ENCODE assay signal across 1 cellular context in the genomic region with DNA sequence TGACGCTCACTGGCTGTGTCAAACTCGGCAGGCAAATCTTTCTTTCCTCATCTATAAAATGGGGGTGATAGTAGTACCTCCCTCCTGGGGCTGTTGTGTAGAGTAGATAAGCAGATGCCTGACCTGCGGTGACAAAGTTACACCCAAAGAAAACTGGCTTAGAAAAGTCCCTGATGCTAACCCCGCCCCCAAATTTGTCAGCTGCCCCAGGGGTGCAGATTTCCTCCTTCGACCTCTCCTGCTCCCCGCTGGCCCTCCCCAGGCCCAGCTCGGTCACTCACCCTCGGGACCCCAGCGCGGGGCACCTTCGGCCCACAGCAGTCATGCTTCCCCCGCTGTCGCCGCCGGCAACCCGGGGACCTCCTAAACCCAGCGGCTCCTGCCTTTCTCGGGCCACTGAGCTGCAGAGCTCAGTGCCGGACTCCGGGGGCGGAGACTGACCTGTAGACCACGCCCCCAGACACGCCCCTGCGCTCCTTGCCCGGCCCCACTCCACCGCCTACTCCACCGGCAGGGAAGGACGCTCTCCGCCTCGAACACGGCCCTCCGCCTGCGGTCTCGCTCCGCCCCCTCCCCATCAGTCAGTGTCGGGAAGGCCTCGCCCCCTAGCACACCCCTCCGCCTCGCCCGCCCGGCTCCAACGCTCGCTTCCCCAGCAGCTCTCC.
A peak's percentile ranks its signal among the peaks of the same experiment; 100 is the strongest.
TF ChIP-seq lines count a peak whose summit lies in the region.

No MANE protein-coding gene starts in this region.

TF ChIP-seq in A549, 52 proteins besides CTCF, POLR2A, EP300 and RAD21:
- TF ChIP-seq, protein P1, sequence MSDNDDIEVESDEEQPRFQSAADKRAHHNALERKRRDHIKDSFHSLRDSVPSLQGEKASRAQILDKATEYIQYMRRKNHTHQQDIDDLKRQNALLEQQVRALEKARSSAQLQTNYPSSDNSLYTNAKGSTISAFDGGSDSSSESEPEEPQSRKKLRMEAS (IDR thresholded peaks at IDR 0.05) = peak; percentile 46; the same call in 1 of the 2 replicates
- TF ChIP-seq, protein P2, sequence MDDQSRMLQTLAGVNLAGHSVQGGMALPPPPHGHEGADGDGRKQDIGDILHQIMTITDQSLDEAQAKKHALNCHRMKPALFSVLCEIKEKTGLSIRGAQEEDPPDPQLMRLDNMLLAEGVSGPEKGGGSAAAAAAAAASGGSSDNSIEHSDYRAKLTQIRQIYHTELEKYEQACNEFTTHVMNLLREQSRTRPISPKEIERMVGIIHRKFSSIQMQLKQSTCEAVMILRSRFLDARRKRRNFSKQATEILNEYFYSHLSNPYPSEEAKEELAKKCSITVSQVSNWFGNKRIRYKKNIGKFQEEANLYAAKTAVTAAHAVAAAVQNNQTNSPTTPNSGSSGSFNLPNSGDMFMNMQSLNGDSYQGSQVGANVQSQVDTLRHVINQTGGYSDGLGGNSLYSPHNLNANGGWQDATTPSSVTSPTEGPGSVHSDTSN (IDR thresholded peaks at IDR 0.05) = peak; percentile 6; the same call in 1 of the 2 replicates
- TF ChIP-seq NFE2L2 (conservative IDR thresholded peaks at IDR 0.05; ENCODE audit: low read length) (no peak), HOXB5 (CRISPR knock-in tag; IDR thresholded peaks at IDR 0.05) (peak; percentile 100)
TF ChIP-seq in A549: peak in this region for 3.
